Comparison of ENCODE assay signal across 20 cellular contexts in genomic region chr17:34781571-34782108, GRCh38.
A peak's percentile ranks its signal among the peaks of the same experiment; 100 is the strongest.
DNase-seq lines count a peak whose midpoint lies in the region; ATAC-seq and TF ChIP-seq lines count a peak whose summit lies in the region.
"Had no signal": no experiment of that assay in that cellular context is flagged by ENCODE, and none has a peak within 500 bp of the region (broad histone marks: within the 10 kb centered on the region; RNA-seq: fewer than 3 reads in every experiment).

No MANE protein-coding gene starts in this region.

- no peak overlapping the region for H3K56ac ChIP-seq in H9 (ENCODE audit: insufficient read length, low read depth, low read length)

- H3K4me1 ChIP-seq in H9 (ENCODE audit: insufficient read depth, low read length): no peaks in the 10 kb centered on the region
- H3K4me1 ChIP-seq in SJCRH30: no peaks in the 10 kb centered on the region
- no peaks in the 10 kb centered on the region for H3K4me1 ChIP-seq in spleen
- H3K4me1 ChIP-seq: breast epithelium, lower lobe of right lung, prostate gland had no signal

- ATAC-seq in GM21381 (IDR thresholded peaks at IDR 0.05; ENCODE audit: unreplicated experiment) (no peak), left colon (no peak)
- ATAC-seq: lower lobe of right lung, WTC11 had no signal

- H3K79me2 ChIP-seq in H9 (ENCODE audit: insufficient read depth, low read length): no peaks in the 10 kb centered on the region

- H3K4me2 ChIP-seq in H9 (ENCODE audit: insufficient read depth, insufficient read length, low read length): no peak overlapping the region
- H3K4me2 ChIP-seq: BLaER1 treated with 17β-estradiol and CSF1 and Interleukin-3, amounts not matched to agents 10 nM and 100 nM had no signal

- H3K23me2 ChIP-seq in H9 (ENCODE audit: insufficient read length, low read depth, low read length, poor library complexity, severe bottlenecking): no peaks in the 10 kb centered on the region

- no peak overlapping the region for H2AFZ ChIP-seq in H9 (ENCODE audit: low read length)

- no CpG with 5 or more reads among the region's 12 CpGs for WGBS in H9 (ENCODE audit: extremely low coverage, insufficient read length, low lambda C conversion rate)
- WGBS in spleen, 5 donors: 53 to 67% (median 56%) methylated on average over 10 to 12 of the region's 12 CpGs

- no peak overlapping the region for H3K23ac ChIP-seq in H9 (ENCODE audit: insufficient read length, low read depth, low read length)

- H3K36me3 ChIP-seq in BJ (ENCODE audit: control insufficient read depth, insufficient read depth, low read length): no peaks in the 10 kb centered on the region
- H3K36me3 ChIP-seq in SJCRH30: no peaks in the 10 kb centered on the region
- no peaks in the 10 kb centered on the region for H3K36me3 ChIP-seq in spleen
- H3K36me3 ChIP-seq: breast epithelium, lower lobe of right lung, prostate gland had no signal

- no peak overlapping the region for H4K91ac ChIP-seq in H9 (ENCODE audit: insufficient read length, low read depth, low read length)

- H3K27me3 ChIP-seq in BJ (ENCODE audit: control insufficient read depth, insufficient read depth, low read length): no peaks in the 10 kb centered on the region
- no peaks in the 10 kb centered on the region for H3K27me3 ChIP-seq in H9 (ENCODE audit: insufficient read depth, low read length)
- H3K27me3 ChIP-seq in SJCRH30: peaks cover 4% of the 10 kb centered on the region; the same call in 1 of the 2 replicates
- peaks cover 0 to 11% (median 0%) of the 10 kb centered on the region in 7 donors for H3K27me3 ChIP-seq in spleen (replicated peaks in 1 of 7)
- H3K27me3 ChIP-seq: BLaER1 treated with 17β-estradiol and CSF1 and Interleukin-3, amounts not matched to agents 10 nM and 100 nM; breast epithelium had no signal

- H3K4me3 ChIP-seq in BJ (ENCODE audit: low read depth, low read length) (no peak overlapping the region), SJCRH30 (no peak overlapping the region), spleen (no peak overlapping the region)
- H3K4me3 ChIP-seq: BLaER1 treated with 17β-estradiol and CSF1 and Interleukin-3, amounts not matched to agents 10 nM and 100 nM; breast epithelium; lower lobe of right lung; prostate gland had no signal

- H3K14ac ChIP-seq in H9 (ENCODE audit: insufficient read depth, low read length): peak overlapping the region; percentile 60

- TF ChIP-seq POLR2A in spleen (IDR thresholded peaks at IDR 0.05): no peak

- H4K8ac ChIP-seq in H9 (replicated peaks; ENCODE audit: insufficient read length, low read depth, low read length): no peak overlapping the region

- H3K27me3 Mint-ChIP-seq in H9 (ENCODE audit: low read depth) (peaks cover 21% of the 10 kb centered on the region), mesothelial cell of epicardium (ENCODE audit: low read depth) (peaks cover 37% of the 10 kb centered on the region)
- H3K27me3 Mint-ChIP-seq: activated CD4-positive, alpha-beta memory T cell treated with anti-CD3 and anti-CD28 coated beads, Interleukin-2, amount 10 ng/mL, durations not matched to agents 7 days and 5 days had no signal

- no peak overlapping the region for H3T11ph ChIP-seq in H9 (ENCODE audit: low read length)

- POLR2A ChIA-PET in BJ (lab: Charles Lee): no interaction called here

- H2BK20ac ChIP-seq in H9 (ENCODE audit: low read depth, low read length, poor library complexity, severe bottlenecking): no peak overlapping the region

- no peak overlapping the region for H2BK120ac ChIP-seq in H9 (ENCODE audit: low read depth, low read length, poor library complexity, severe bottlenecking)

- no peaks in the 10 kb centered on the region for H3K79me1 ChIP-seq in H9 (ENCODE audit: insufficient read depth, low read depth, low read length, poor library complexity, severe bottlenecking)

- no peak overlapping the region for H2AK5ac ChIP-seq in H9 (ENCODE audit: insufficient read length, low read length)

- H3K9me3 Mint-ChIP-seq in H9 (no peaks in the 10 kb centered on the region), mesothelial cell of epicardium (no peaks in the 10 kb centered on the region)
- H3K9me3 Mint-ChIP-seq: activated T-helper 1 cell treated with anti-CD3 and anti-CD28 coated beads, Interleukin-12 subunit alpha, Interleukin-12 subunit beta, Interleukin-2, Interleukin-4 antibody, amounts not matched to agents 30 ng/mL and 10 ng/mL and 1 ng/mL, durations not matched to agents 14 hours and 24 hours and 36 hours; WTC11 had no signal

- H3K4me3 Mint-ChIP-seq in H9 (no peak overlapping the region), mesothelial cell of epicardium (no peak overlapping the region)
- H3K4me3 Mint-ChIP-seq: activated CD4-positive, alpha-beta memory T cell treated with anti-CD3 and anti-CD28 coated beads, Interleukin-2, amount 10 ng/mL, durations not matched to agents 7 days and 5 days; activated T-helper 1 cell treated with anti-CD3 and anti-CD28 coated beads, Interleukin-12 subunit alpha, Interleukin-12 subunit beta, Interleukin-2, Interleukin-4 antibody, amounts not matched to agents 30 ng/mL and 10 ng/mL and 1 ng/mL, durations not matched to agents 14 hours and 24 hours and 36 hours; WTC11 had no signal

- H3K18ac ChIP-seq in H9 (ENCODE audit: insufficient read length, low read depth, low read length): no peak overlapping the region

- DNase-seq in BJ (ENCODE audit: low read depth) (peak; percentile 32), H9 (no peak), SJCRH30 (peak; percentile 17 to 20), mesothelial cell of epicardium (ENCODE audit: low spot score in 2 of 2, unreplicated experiment in 2 of 2) (no peak), spleen (no peak), left colon (no peak), C1 segment of cervical spinal cord (lab: John Stamatoyannopoulos, UW) (no peak)
- DNase-seq: activated CD4-positive, alpha-beta memory T cell treated with anti-CD3 and anti-CD28 coated beads, Interleukin-2, amount 10 ng/mL, durations not matched to agents 7 days and 5 days; dermis blood vessel endothelial cell; DMS 273 treated with DMSO at 0.1 percent for 48 hours; lower lobe of right lung; NCI-H187; NCI-H526 treated with DMSO at 0.1 percent for 48 hours had no signal

- H2BK5ac ChIP-seq in H9 (ENCODE audit: insufficient read length, low read length): no peak overlapping the region

- no peak overlapping the region for H3K27ac Mint-ChIP-seq in H9
- H3K27ac Mint-ChIP-seq in mesothelial cell of epicardium: peak overlapping the region; percentile 58
- H3K27ac Mint-ChIP-seq: activated CD4-positive, alpha-beta memory T cell treated with anti-CD3 and anti-CD28 coated beads, Interleukin-2, amount 10 ng/mL, durations not matched to agents 7 days and 5 days; activated T-helper 1 cell treated with anti-CD3 and anti-CD28 coated beads, Interleukin-12 subunit alpha, Interleukin-12 subunit beta, Interleukin-2, Interleukin-4 antibody, amounts not matched to agents 30 ng/mL and 10 ng/mL and 1 ng/mL, durations not matched to agents 14 hours and 24 hours and 36 hours; WTC11 had no signal

- H3K9me3 ChIP-seq in H9 (ENCODE audit: control insufficient read depth, low read depth, low read length) (no peaks in the 10 kb centered on the region), SJCRH30 (replicated peaks) (no peaks in the 10 kb centered on the region), spleen (peaks cover 0 to 26% (median 0%) of the 10 kb centered on the region in 8 donors)
- H3K9me3 ChIP-seq: breast epithelium, lower lobe of right lung, prostate gland had no signal

- no peak overlapping the region for H2BK15ac ChIP-seq in H9 (ENCODE audit: low read depth, low read length)

- TF ChIP-seq CTCF in BJ (IDR thresholded peaks at IDR 0.05; ENCODE audit: insufficient read depth, low read depth, low read length) (no peak), H9 (conservative IDR thresholded peaks at IDR 0.05) (no peak), mesothelial cell of epicardium (IDR thresholded peaks at IDR 0.05; ENCODE audit: unreplicated experiment) (no peak), spleen (IDR thresholded peaks at IDR 0.05 in 8 of 11, conservative IDR thresholded peaks at IDR 0.05 in 3 of 11) (no peak)

- H4K20me1 ChIP-seq in H9 (ENCODE audit: control insufficient read depth, insufficient read depth, insufficient read length): no peaks in the 10 kb centered on the region

- peaks cover 0 to 8% of the 10 kb centered on the region in 2 experiments; a peak in 2 of 4 replicates for H3K4me1 Mint-ChIP-seq in H9
- H3K4me1 Mint-ChIP-seq in mesothelial cell of epicardium: peaks cover 9% of the 10 kb centered on the region
- H3K4me1 Mint-ChIP-seq: activated CD4-positive, alpha-beta memory T cell treated with anti-CD3 and anti-CD28 coated beads, Interleukin-2, amount 10 ng/mL, durations not matched to agents 7 days and 5 days had no signal

- H3K36me3 Mint-ChIP-seq in H9 (ENCODE audit: insufficient read depth in 1 of 3, low read depth in 3 of 3): no peaks in the 10 kb centered on the region
- H3K36me3 Mint-ChIP-seq in mesothelial cell of epicardium: no peaks in the 10 kb centered on the region
- H3K36me3 Mint-ChIP-seq: WTC11 had no signal

- H4K5ac ChIP-seq in H9 (ENCODE audit: insufficient read length, low read depth, low read length): no peak overlapping the region

- no peak overlapping the region for H3K4ac ChIP-seq in H9 (ENCODE audit: low read depth, low read length)

- H3K27ac ChIP-seq in H9 (ENCODE audit: insufficient read length, low read depth, low read length): no peak overlapping the region
- H3K27ac ChIP-seq in SJCRH30: no peak overlapping the region
- no peak overlapping the region for H3K27ac ChIP-seq in spleen
- H3K27ac ChIP-seq: BLaER1 treated with 17β-estradiol and CSF1 and Interleukin-3, amounts not matched to agents 10 nM and 100 nM; breast epithelium; epithelial cell of prostate; lower lobe of right lung; prostate gland had no signal

- intact Hi-C loops in spleen (cut with DNase I; ENCODE audit: low total_unique reads): no loop called here
- intact Hi-C loops in left colon (cut with DNase I, micrococcal nuclease): loop anchor here in 1 of 2 donors (10.0 kb wide), 1 partner anchor 47 kb away; no protein-coding TSS in a partner anchor

- CTCF ChIA-PET in BJ (lab: Yijun Ruan, JAX): interaction anchor here (0.5 kb wide), 1 partner anchor 238 kb away, joined by 3 read pairs; no protein-coding TSS in a partner anchor

- H3K9ac ChIP-seq in H9 (ENCODE audit: extremely low read depth, insufficient read length, low read length): no peak overlapping the region
- H3K9ac ChIP-seq: BLaER1 treated with 17β-estradiol and CSF1 and Interleukin-3, amounts not matched to agents 10 nM and 100 nM had no signal

- no peak overlapping the region for H2BK12ac ChIP-seq in H9 (ENCODE audit: insufficient read length, low read depth, low read length)

Comparison
In these comparisons a context has a peak if more than half of its experiments do, and no peak if none do; other contexts are left out.
1. DNase-seq: peak in BJ (single experiment) and SJCRH30 (2 of 2); none in H9 (single experiment), mesothelial cell of epicardium (0 of 2), spleen (single experiment), left colon (0 of 2) and C1 segment of cervical spinal cord (0 of 14).